29 cellular contexts compared by ENCODE assay signal in the genomic region with DNA sequence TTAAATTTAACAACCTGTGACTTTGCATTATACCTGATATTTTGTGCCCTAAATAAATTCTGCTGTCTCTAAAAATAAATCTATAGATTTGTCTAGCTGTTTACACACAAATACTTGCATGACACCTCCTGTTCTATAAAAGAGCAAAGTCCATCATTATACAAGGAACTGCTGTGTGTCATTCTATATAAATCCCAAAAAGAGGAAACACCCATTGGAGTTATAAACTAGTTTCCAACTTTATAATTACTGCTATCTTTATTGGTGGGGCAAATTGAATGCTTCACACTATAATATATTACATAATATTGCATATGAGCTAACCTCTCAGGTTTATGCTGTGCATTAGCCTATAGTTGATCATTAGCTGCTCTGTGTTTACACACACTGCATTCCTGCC.
"Had no signal": no experiment of that assay in that cellular context is flagged by ENCODE, and none has a peak within 500 bp of the region (broad histone marks: within the 10 kb centered on the region; RNA-seq: fewer than 3 reads in every experiment).

No MANE protein-coding gene starts in this region.

- H3K27ac ChIP-seq: adrenal gland, body of pancreas, coronary artery, dorsolateral prefrontal cortex had no signal

- FAIRE-seq: frontal cortex had no signal

- DNase-seq: activated CD4-positive, alpha-beta memory T cell treated with anti-CD3 and anti-CD28 coated beads for 36 hours; activated CD4-positive, alpha-beta T cell treated with anti-CD3 and anti-CD28 coated beads for 36 hours; activated CD4-positive, alpha-beta T cell treated with anti-CD3 and anti-CD28 coated beads, Interleukin-2, amount 10 ng/mL, durations not matched to agents 24 days and 14 days; activated CD4-positive, CD25-positive, alpha-beta regulatory T cell; activated CD4-positive, CD25-positive, alpha-beta regulatory T cell treated with anti-CD3 and anti-CD28 coated beads, Interleukin-2, amount 50 U/mL, for 72 hours; activated CD8-positive, alpha-beta memory T cell treated with anti-CD3 and anti-CD28 coated beads, Interleukin-2, amount 10 ng/mL, durations not matched to agents 7 days and 5 days; activated CD8-positive, alpha-beta memory T cell treated with anti-CD3 and anti-CD28 coated beads, Interleukin-2, amount 50 U/mL, for 4 hours; activated CD8-positive, alpha-beta T cell treated with anti-CD3 and anti-CD28 coated beads, Interleukin-2, amount 10 ng/mL, durations not matched to agents 7 days and 5 days; activated effector memory CD4-positive, alpha-beta T cell treated with anti-CD3 and anti-CD28 coated beads, Interleukin-2, amount 50 U/mL, for 16 hours; activated naive CD4-positive, alpha-beta T cell treated with anti-CD3 and anti-CD28 coated beads for 36 hours; activated naive CD8-positive, alpha-beta T cell treated with anti-CD3 and anti-CD28 coated beads for 36 hours; activated naive CD8-positive, alpha-beta T cell treated with anti-CD3 and anti-CD28 coated beads, Interleukin-2, amount 50 U/mL, for 24 hours; activated T-cell treated with anti-CD3 and anti-CD28 coated beads, Interleukin-2, amount 50 U/mL, for 1 hour; activated T-cell treated with anti-CD3 and anti-CD28 coated beads, Interleukin-2, amount 50 U/mL, for 48 hours; adrenal gland; amygdala; aorta; body of pancreas; caudate nucleus; dorsolateral prefrontal cortex; effector memory CD4-positive, alpha-beta T cell; endodermal cell; foreskin fibroblast; head of caudate nucleus; T-helper 1 cell; T-helper 17 cell had no signal

- H3K4me3 ChIP-seq: adrenal gland, body of pancreas, coronary artery, dorsolateral prefrontal cortex had no signal

- H3K27me3 ChIP-seq: adrenal gland, body of pancreas had no signal

- H3K4me1 ChIP-seq: adrenal gland, body of pancreas had no signal

- H3K36me3 ChIP-seq: adrenal gland had no signal

- H3K9me3 ChIP-seq: adrenal gland, body of pancreas had no signal

- ATAC-seq: activated CD4-positive, alpha-beta T cell treated with anti-CD3 and anti-CD28 coated beads for 36 hours; activated CD8-positive, alpha-beta memory T cell treated with anti-CD3 and anti-CD28 coated beads, Interleukin-2, amount 10 ng/mL, durations not matched to agents 7 days and 5 days; activated CD8-positive, alpha-beta T cell treated with anti-CD3 and anti-CD28 coated beads, Interleukin-2, amount 10 ng/mL, durations not matched to agents 7 days and 5 days; activated naive CD8-positive, alpha-beta T cell treated with anti-CD3 and anti-CD28 coated beads, Interleukin-2, amount 50 U/mL, for 24 hours; body of pancreas; esophagus mucosa; T-helper 17 cell had no signal
